In the genomic region with DNA sequence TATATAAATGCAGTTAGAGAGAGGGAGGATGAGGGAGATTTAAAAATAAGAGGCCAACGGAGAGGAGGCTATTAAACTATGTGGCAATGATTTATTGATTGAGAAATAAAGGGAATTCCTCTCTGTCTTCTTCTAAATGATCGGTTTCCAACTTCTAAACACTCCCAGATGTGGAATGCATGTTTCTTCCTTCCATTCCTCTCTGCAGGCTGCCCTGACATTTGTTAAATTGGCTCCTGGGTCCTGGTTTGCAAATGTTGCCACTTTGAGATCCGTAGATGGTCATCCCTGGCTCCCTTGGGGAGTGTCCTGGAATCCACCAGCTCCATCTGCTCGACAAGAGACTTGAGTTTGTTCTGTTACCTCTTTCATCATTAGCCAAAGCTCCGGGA, we compare ENCODE assay signal across 20 cellular contexts. TPM values are rescaled to one million over a fixed set of nuclear protein-coding genes. Genes with fewer than 3 reads are reported as not detected.
DNase-seq lines count a peak whose midpoint lies in the region; ATAC-seq and TF ChIP-seq lines count a peak whose summit lies in the region.
"Had no signal": no experiment of that assay in that cellular context is flagged by ENCODE, and none has a peak within 500 bp of the region (broad histone marks: within the 10 kb centered on the region; RNA-seq: fewer than 3 reads in every experiment).

No MANE protein-coding gene starts in this region.

- H3K36me3 ChIP-seq in SK-N-SH (replicated peaks in 1 of 2; ENCODE audit: control insufficient read depth in 1 of 2, insufficient read depth in 2 of 2, low read length in 1 of 2) (no peaks in the 10 kb centered on the region), sigmoid colon (no peaks in the 10 kb centered on the region), left lung (no peaks in the 10 kb centered on the region)
- H3K36me3 ChIP-seq: Peyer's patch had no signal

- TF ChIP-seq POLR2A in sigmoid colon (IDR thresholded peaks at IDR 0.05) = no peak

- H3K27me3 ChIP-seq in SK-N-SH (ENCODE audit: insufficient read depth) (no peaks in the 10 kb centered on the region), sigmoid colon (no peaks in the 10 kb centered on the region), left lung (peaks cover 0 to 44% of the 10 kb centered on the region in 2 donors)
- H3K27me3 ChIP-seq: Peyer's patch had no signal

- TF ChIP-seq CTCF in AG10803 (conservative IDR thresholded peaks at IDR 0.05; ENCODE audit: low read length) (no peak), SK-N-SH (IDR thresholded peaks at IDR 0.05) (no peak), fibroblast of villous mesenchyme (IDR thresholded peaks at IDR 0.05; ENCODE audit: insufficient read depth, low read depth, low read length) (no peak), sigmoid colon (IDR thresholded peaks at IDR 0.05) (no peak), left lung (IDR thresholded peaks at IDR 0.05) (no peak)

- TF ChIP-seq EP300 in SK-N-SH (IDR thresholded peaks at IDR 0.05; ENCODE audit: borderline replicate concordance in 1 of 2, low read depth in 1 of 2, low read length in 1 of 2) (peak in 1 of 2 experiments; percentile 37; a peak in 1 of 4 replicates), sigmoid colon (IDR thresholded peaks at IDR 0.05) (peak in 1 of 4 donors; percentile 27)

- no peak overlapping the region for H3K4me3 Mint-ChIP-seq in activated T-cell treated with anti-CD3 and anti-CD28 coated beads, Interleukin-2, amount 50 U/mL, for 4 hours
- H3K4me3 Mint-ChIP-seq: activated CD4-positive, alpha-beta T cell treated with anti-CD3 and anti-CD28 coated beads, Interleukin-2, amount 10 ng/mL, durations not matched to agents 24 days and 14 days; activated T-helper 1 cell treated with anti-CD3 and anti-CD28 coated beads, Interleukin-12 subunit alpha, Interleukin-12 subunit beta, Interleukin-2, Interleukin-4 antibody, amounts not matched to agents 30 ng/mL and 10 ng/mL and 1 ng/mL, durations not matched to agents 14 hours and 24 hours and 36 hours; CD4-positive, alpha-beta T cell; stimulated activated naive B cell treated with anti-CD40 and anti-IgM and Interleukin-4, amounts not matched to agents 10 μg/mL and 1 μg/mL and 100 μg/mL, for 72 hours had no signal

- POLR2A ChIA-PET in SK-N-SH (lab: Yijun Ruan, JAX) = no interaction called here

- H3K27me3 Mint-ChIP-seq in activated T-cell treated with anti-CD3 and anti-CD28 coated beads, Interleukin-2, amount 50 U/mL, for 4 hours (ENCODE audit: low read depth) = peaks cover 51% of the 10 kb centered on the region

- no peaks in the 10 kb centered on the region for H3K79me2 ChIP-seq in SK-N-SH (ENCODE audit: insufficient read depth)

- WGBS in SK-N-SH (ENCODE audit: low lambda C conversion rate) = 19% methylated on average over 5 of the region's 5 CpGs
- 48 to 53% methylated on average over 5 of the region's 5 CpGs for WGBS in sigmoid colon, 2 donors

- peak; percentile 100 for DNase-seq in AG10803 (ENCODE audit: low read depth)
- DNase-seq in SK-N-SH = no peak
- DNase-seq in fibroblast of villous mesenchyme (ENCODE audit: low read depth) = peak; percentile 95
- peak; percentile 87 for DNase-seq in sigmoid colon
- DNase-seq in activated T-cell treated with anti-CD3 and anti-CD28 coated beads, Interleukin-2, amount 50 U/mL, for 4 hours = no peak
- no peak for DNase-seq in COR-L47 (lab: John Stamatoyannopoulos, UW)
- DNase-seq in left lung = no peak
- no peak for DNase-seq in NCI-H2196 (lab: John Stamatoyannopoulos, UW; ENCODE audit: unreplicated experiment)
- DNase-seq: activated CD4-positive, alpha-beta T cell treated with anti-CD3 and anti-CD28 coated beads, Interleukin-2, amount 10 ng/mL, durations not matched to agents 24 days and 14 days; CD4-positive, alpha-beta T cell; GF-D8; midbrain; NCI-H1417; NCI-H510A; Peyer's patch; stimulated activated CD4-positive, alpha-beta T cell treated with anti-CD3 and anti-CD28 coated beads, Interleukin-4, amount 100 ng/mL, for 4 hours; stimulated activated naive B cell treated with anti-CD40 and anti-IgM and Interleukin-4, amounts not matched to agents 10 μg/mL and 1 μg/mL and 100 μg/mL, for 72 hours; T-helper 2 cell had no signal

- no peaks in the 10 kb centered on the region for H3K4me1 Mint-ChIP-seq in activated T-cell treated with anti-CD3 and anti-CD28 coated beads, Interleukin-2, amount 50 U/mL, for 4 hours (ENCODE audit: low read depth)
- H3K4me1 Mint-ChIP-seq: activated CD4-positive, alpha-beta T cell treated with anti-CD3 and anti-CD28 coated beads, Interleukin-2, amount 10 ng/mL, durations not matched to agents 24 days and 14 days; stimulated activated naive B cell treated with anti-CD40 and anti-IgM and Interleukin-4, amounts not matched to agents 10 μg/mL and 1 μg/mL and 100 μg/mL, for 72 hours had no signal

- H4K20me1 ChIP-seq in SK-N-SH (ENCODE audit: insufficient read depth) = no peaks in the 10 kb centered on the region

- H2AFZ ChIP-seq in SK-N-SH (ENCODE audit: low read depth) = no peak overlapping the region

- CTCF ChIA-PET in SK-N-SH (lab: Yijun Ruan, JAX) = no interaction called here

- no peak for TF ChIP-seq RAD21 in SK-N-SH (IDR thresholded peaks at IDR 0.05; ENCODE audit: low read length)

- H3K4me1 ChIP-seq in SK-N-SH (ENCODE audit: control insufficient read depth in 1 of 2, insufficient read depth in 2 of 2, low read depth in 1 of 2, low read length in 1 of 2) (peaks cover 0 to 11% of the 10 kb centered on the region in 2 experiments; a peak in 2 of 4 replicates), sigmoid colon (peaks cover 0 to 29% (median 21%) of the 10 kb centered on the region in 4 donors), left lung (no peaks in the 10 kb centered on the region)
- H3K4me1 ChIP-seq: Peyer's patch had no signal

- no peaks in the 10 kb centered on the region for H3K9me3 Mint-ChIP-seq in activated T-cell treated with anti-CD3 and anti-CD28 coated beads, Interleukin-2, amount 50 U/mL, for 4 hours
- H3K9me3 Mint-ChIP-seq: activated CD4-positive, alpha-beta T cell treated with anti-CD3 and anti-CD28 coated beads, Interleukin-2, amount 10 ng/mL, durations not matched to agents 24 days and 14 days; activated T-helper 1 cell treated with anti-CD3 and anti-CD28 coated beads, Interleukin-12 subunit alpha, Interleukin-12 subunit beta, Interleukin-2, Interleukin-4 antibody, amounts not matched to agents 30 ng/mL and 10 ng/mL and 1 ng/mL, durations not matched to agents 14 hours and 24 hours and 36 hours; CD4-positive, alpha-beta T cell; stimulated activated naive B cell treated with anti-CD40 and anti-IgM and Interleukin-4, amounts not matched to agents 10 μg/mL and 1 μg/mL and 100 μg/mL, for 72 hours had no signal

- peak overlapping the region; percentile 20; the same call in 1 of the 2 replicates for H3K4me2 ChIP-seq in SK-N-SH

- H3K36me3 Mint-ChIP-seq in activated T-cell treated with anti-CD3 and anti-CD28 coated beads, Interleukin-2, amount 50 U/mL, for 4 hours (ENCODE audit: insufficient read depth) = no peaks in the 10 kb centered on the region
- H3K36me3 Mint-ChIP-seq: stimulated activated naive B cell treated with anti-CD40 and anti-IgM and Interleukin-4, amounts not matched to agents 10 μg/mL and 1 μg/mL and 100 μg/mL, for 72 hours had no signal

- H3K4me3 ChIP-seq in AG10803 (ENCODE audit: low read length) = peak overlapping the region; percentile 21; the same call in 1 of the 2 replicates
- H3K4me3 ChIP-seq in SK-N-SH (ENCODE audit: low read depth in 2 of 2, low read length in 1 of 2) = no peak overlapping the region
- H3K4me3 ChIP-seq in fibroblast of villous mesenchyme (ENCODE audit: low read depth, low read length) = no peak overlapping the region
- no peak overlapping the region for H3K4me3 ChIP-seq in sigmoid colon
- no peak overlapping the region for H3K4me3 ChIP-seq in left lung
- H3K4me3 ChIP-seq: Peyer's patch had no signal

- H3K9me2 ChIP-seq in SK-N-SH = no peaks in the 10 kb centered on the region

- H3F3A ChIP-seq in SK-N-SH (replicated peaks; ENCODE audit: insufficient read depth) = no peaks in the 10 kb centered on the region

- H3K9me3 ChIP-seq in SK-N-SH = no peaks in the 10 kb centered on the region
- no peaks in the 10 kb centered on the region for H3K9me3 ChIP-seq in sigmoid colon
- no peaks in the 10 kb centered on the region for H3K9me3 ChIP-seq in left lung
- H3K9me3 ChIP-seq: Peyer's patch had no signal

- ATAC-seq in activated T-cell treated with anti-CD3 and anti-CD28 coated beads, Interleukin-2, amount 50 U/mL, for 4 hours = no peak
- no peak for ATAC-seq in left lung
- ATAC-seq: HCT116; stimulated activated naive B cell treated with anti-CD40 and anti-IgM and Interleukin-4, amounts not matched to agents 10 μg/mL and 1 μg/mL and 100 μg/mL, for 72 hours had no signal

- intact Hi-C loops in sigmoid colon (cut with DNase I) = no loop called here
- intact Hi-C loops in left lung (cut with DNase I) = no loop called here

- H3K27ac ChIP-seq in SK-N-SH (ENCODE audit: low read depth in 2 of 2, low read length in 1 of 2) = peak overlapping the region in 1 of 2 experiments; percentile 81; a peak in 1 of 4 replicates
- H3K27ac ChIP-seq in sigmoid colon = peak overlapping the region; percentile 33 to 66 (median 58)
- no peak overlapping the region for H3K27ac ChIP-seq in left lung
- H3K27ac ChIP-seq: Peyer's patch had no signal

- no peak overlapping the region for H3K9ac ChIP-seq in SK-N-SH

TF ChIP-seq in SK-N-SH, 30 proteins besides CTCF, POLR2A, EP300 and RAD21 (continues in another document):
- TF ChIP-seq NFIC (IDR thresholded peaks at IDR 0.05; ENCODE audit: borderline replicate concordance) (peak; percentile 56; the same call in 1 of the 2 replicates), TCF12 (IDR thresholded peaks at IDR 0.05) (peak; percentile 89), POLR2AphosphoS5 (IDR thresholded peaks at IDR 0.05; ENCODE audit: low read depth, low read length) (peak; percentile 40; the same call in 1 of the 2 replicates)
- TF ChIP-seq, protein P1, sequence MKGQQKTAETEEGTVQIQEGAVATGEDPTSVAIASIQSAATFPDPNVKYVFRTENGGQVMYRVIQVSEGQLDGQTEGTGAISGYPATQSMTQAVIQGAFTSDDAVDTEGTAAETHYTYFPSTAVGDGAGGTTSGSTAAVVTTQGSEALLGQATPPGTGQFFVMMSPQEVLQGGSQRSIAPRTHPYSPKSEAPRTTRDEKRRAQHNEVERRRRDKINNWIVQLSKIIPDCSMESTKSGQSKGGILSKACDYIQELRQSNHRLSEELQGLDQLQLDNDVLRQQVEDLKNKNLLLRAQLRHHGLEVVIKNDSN (IDR thresholded peaks at IDR 0.05; ENCODE audit: borderline replicate concordance, low read depth) = no peak

RNA-seq across cellular contexts. Expression of a gene that starts 10.3 kb away (rescaled TPM):
- 12.3 and 19.4 TPM in 2 replicates for polyA plus RNA-seq in SK-N-SH (2012; rRNA removed)
- 12.2 and 15.5 TPM in 2 replicates for polyA plus RNA-seq in SK-N-SH (2012; cell fraction: cytosol; rRNA removed)
- polyA plus RNA-seq in SK-N-SH (2012; cell fraction: nucleus; rRNA removed) = 52.5 and 59.9 TPM in 2 replicates
- 239 and 399 TPM in 2 replicates for total RNA-seq in fibroblast of villous mesenchyme
- 10 to 100 TPM; 42.1 to 63.5 (median 55.5) TPM for total RNA-seq in sigmoid colon
- 10 to 100 TPM in 1 of 3 donors, 1 to 10 TPM in 2; 4.9 to 11.7 (median 6.6) TPM for polyA plus RNA-seq in sigmoid colon
- total RNA-seq in activated T-cell treated with anti-CD3 and anti-CD28 coated beads, Interleukin-2, amount 50 U/mL, for 4 hours = 1 to 10 TPM; 4.7 to 5.2 (median 4.9) TPM
- total RNA-seq in left lung = 100 to 1,000 TPM in 1 of 2 donors, 10 to 100 TPM in 1; 36.2 to 116 TPM

Comparison
In these comparisons a context has a peak if more than half of its experiments do, and no peak if none do; other contexts are left out.
1. DNase-seq: peak in AG10803 (single experiment), fibroblast of villous mesenchyme (single experiment) and sigmoid colon (single experiment); none in SK-N-SH (single experiment), activated T-cell treated with anti-CD3 and anti-CD28 coated beads, Interleukin-2, amount 50 U/mL, for 4 hours (single experiment), COR-L47 (single experiment), left lung (0 of 2) and NCI-H2196 (single experiment).
2. H3K27ac ChIP-seq: peak in sigmoid colon (4 of 4); none in left lung (0 of 2).
3. RNA of a gene that starts 10.3 kb away (total RNA-seq): 239 to 399 TPM in fibroblast of villous mesenchyme, 36.2 to 116 TPM in left lung and 42.1 to 63.5 TPM in sigmoid colon; 4.7 to 5.2 TPM in activated T-cell treated with anti-CD3 and anti-CD28 coated beads, Interleukin-2, amount 50 U/mL, for 4 hours; every median in the first group is over 4 times any median in the second.